ENCODE assay signal across 8 cellular contexts in genomic region chr17:28335959-28336871, GRCh38. TPM values are rescaled to one million over a fixed set of nuclear protein-coding genes. Genes with fewer than 3 reads are reported as not detected.
A peak's percentile ranks its signal among the peaks of the same experiment; 100 is the strongest.
DNase-seq lines count a peak whose midpoint lies in the region; ATAC-seq and TF ChIP-seq lines count a peak whose summit lies in the region.

No MANE protein-coding gene starts in this region.

- no peak overlapping the region for H4K8ac ChIP-seq in neuronal stem cell (ENCODE audit: low read depth, low read length)

- peak overlapping the region; percentile 54 for H3K27ac ChIP-seq in neuronal stem cell (replicated peaks; ENCODE audit: low read length)

- no peak overlapping the region for H2AK5ac ChIP-seq in neuronal stem cell (ENCODE audit: low read depth, low read length)

- no peaks in the 10 kb centered on the region for H3K9me3 ChIP-seq in neuronal stem cell (replicated peaks in 1 of 2; ENCODE audit: control insufficient read depth in 2 of 2, insufficient read depth in 1 of 2, low read depth in 1 of 2, low read length in 2 of 2)

- peaks cover 7% of the 10 kb centered on the region for H3K79me1 ChIP-seq in neuronal stem cell (ENCODE audit: low read depth, low read length)

- no peak overlapping the region for H2BK120ac ChIP-seq in neuronal stem cell (ENCODE audit: low read depth, low read length)

- ATAC-seq in GM18907 (IDR thresholded peaks at IDR 0.05; ENCODE audit: unreplicated experiment) (peak; percentile 3), GM18858 (IDR thresholded peaks at IDR 0.05; ENCODE audit: unreplicated experiment) (no peak)

- H2BK15ac ChIP-seq in neuronal stem cell (ENCODE audit: low read length) = no peak overlapping the region

- peaks cover 9 to 34% of the 10 kb centered on the region in 2 donors for H3K36me3 ChIP-seq in neuronal stem cell (replicated peaks in 1 of 2; ENCODE audit: control insufficient read depth in 2 of 2, insufficient read depth in 2 of 2, low read length in 2 of 2)

- peak overlapping the region; percentile 84 for H3K4me2 ChIP-seq in neuronal stem cell (ENCODE audit: insufficient read depth, low read length, poor library complexity, severe bottlenecking)

- peak overlapping the region; percentile 89 for H3K9ac ChIP-seq in neuronal stem cell (ENCODE audit: low read depth, low read length, poor library complexity)

- peak overlapping the region; percentile 46 for H3K23ac ChIP-seq in neuronal stem cell (ENCODE audit: low read depth, low read length, poor library complexity)

- POLR2A ChIA-PET in AG04449 (lab: Yijun Ruan, JAX) = interaction anchor here (0.6 to 2.6 kb wide), 8 partner anchors 10 to 447 kb away, joined by 3 to 55 read pairs (median 4); partner anchors contain the start of genes POLDIP2 and VTN

- no peak for TF ChIP-seq CTCF in AG04449 (IDR thresholded peaks at IDR 0.05; ENCODE audit: insufficient read depth, low read length, missing control alignments)

- H2BK5ac ChIP-seq in neuronal stem cell (ENCODE audit: low read length) = peak overlapping the region; percentile 79

- peak overlapping the region; percentile 90 for H3K18ac ChIP-seq in neuronal stem cell (ENCODE audit: low read length)

- no CpG with 5 or more reads among the region's 29 CpGs for WGBS in neuronal stem cell (ENCODE audit: extremely low coverage in 2 of 2, insufficient read length in 2 of 2, insufficient replicate concordance in 1 of 2), 2 donors

- peaks cover 8 to 10% of the 10 kb centered on the region in 2 donors for H3K4me1 ChIP-seq in neuronal stem cell (ENCODE audit: control insufficient read depth in 2 of 2, insufficient read depth in 1 of 2, low read depth in 1 of 2, low read length in 2 of 2)

- no peak overlapping the region for H3K14ac ChIP-seq in neuronal stem cell (ENCODE audit: low read length)

- no peak overlapping the region for H4K91ac ChIP-seq in neuronal stem cell (ENCODE audit: low read depth, low read length, poor library complexity)

- CTCF ChIA-PET in AG04449 (lab: Yijun Ruan, JAX) = interaction anchor here (1.1 to 1.9 kb wide), 9 partner anchors 9 to 531 kb away, joined by 3 to 14 read pairs (median 4); no protein-coding TSS in a partner anchor

- H3K27me3 ChIP-seq in neuronal stem cell (ENCODE audit: control insufficient read depth in 3 of 3, insufficient read depth in 3 of 3, low read depth in 1 of 3, low read length in 3 of 3) = no peaks in the 10 kb centered on the region

- H3K4me3 ChIP-seq in AG04449 (ENCODE audit: low read depth, low read length) (peak overlapping the region; percentile 81), neuronal stem cell (ENCODE audit: low read length in 2 of 2) (peak overlapping the region; percentile 75 to 94)

- H2AFZ ChIP-seq in neuronal stem cell (ENCODE audit: low read length) = peak overlapping the region; percentile 92

- no peak overlapping the region for H3K4ac ChIP-seq in neuronal stem cell (ENCODE audit: low read length)

- DNase-seq in AG04449 (ENCODE audit: low read depth, low spot score) (peak; percentile 71), NCI-H446 treated with DMSO at 0.1 percent for 48 hours (lab: John Stamatoyannopoulos, UW) (peak; percentile 21), globus pallidus (ENCODE audit: low spot score) (peak; percentile 18), neuronal stem cell (ENCODE audit: low spot score) (peak; percentile 85), DMS114 treated with DMSO at 0.1 percent for 48 hours (lab: John Stamatoyannopoulos, UW; ENCODE audit: unreplicated experiment) (no peak)
- peak; percentile 12 for DNase-seq in activated T-helper 9 cell treated with anti-CD3 and anti-CD28 coated beads, Interleukin-2, amount 50 U/mL, for 16 hours (ENCODE audit: low read depth)

- H2BK12ac ChIP-seq in neuronal stem cell (ENCODE audit: low read length) = no peak overlapping the region

RNA-seq across cellular contexts. Expression of gene TNFAIP1, which starts 0.7 kb away (rescaled TPM):
- 27.4 TPM for polyA plus RNA-seq in neuronal stem cell (2013, experiment 1 of 2)
- polyA plus RNA-seq in neuronal stem cell (2013, experiment 2 of 2) = 26.6 TPM

RNA-seq across cellular contexts. Expression of gene IFT20, which starts 0.9 kb away (rescaled TPM):
- 32.4 TPM for polyA plus RNA-seq in neuronal stem cell (2013, experiment 1 of 2)
- 32.5 TPM for polyA plus RNA-seq in neuronal stem cell (2013, experiment 2 of 2)

RNA-seq across cellular contexts. Expression of gene TMEM97, which starts 17.2 kb away (rescaled TPM):
- polyA plus RNA-seq in neuronal stem cell (2013, experiment 1 of 2) = 439 TPM
- polyA plus RNA-seq in neuronal stem cell (2013, experiment 2 of 2) = 423 TPM

RNA-seq across cellular contexts. Expression of gene POLDIP2, which starts 21.1 kb away (rescaled TPM):
- polyA plus RNA-seq in neuronal stem cell (2013, experiment 1 of 2) = 55.9 TPM
- 56.3 TPM for polyA plus RNA-seq in neuronal stem cell (2013, experiment 2 of 2)

RNA-seq across cellular contexts. Expression of gene SEBOX, which starts 28.8 kb away (rescaled TPM):
- polyA plus RNA-seq in neuronal stem cell (2013, experiment 1 of 2) = not detected
- not detected for polyA plus RNA-seq in neuronal stem cell (2013, experiment 2 of 2)
